In genomic region chr17:45703806-45704205, GRCh38 we compare ENCODE assay signal across 17 cellular contexts.
DNase-seq lines count a peak whose midpoint lies in the region; ATAC-seq, FAIRE-seq and TF ChIP-seq lines count a peak whose summit lies in the region.
"Had no signal": no experiment of that assay in that cellular context is flagged by ENCODE, and none has a peak within 500 bp of the region (broad histone marks: within the 10 kb centered on the region; RNA-seq: fewer than 3 reads in every experiment).

No MANE protein-coding gene starts in this region.

- intact Hi-C loops in mammary epithelial cell (cut with micrococcal nuclease): no loop called here
- intact Hi-C loops in breast epithelium (cut with DNase I; ENCODE audit: low total_unique reads): no loop called here

- H3K27me3 ChIP-seq in mammary epithelial cell (ENCODE audit: insufficient read depth, low read length) (peaks cover 3% of the 10 kb centered on the region), breast epithelium (peaks cover 0 to 4% of the 10 kb centered on the region in 2 donors), WERI-Rb-1 (ENCODE audit: insufficient read depth, low read depth, severe bottlenecking) (no peaks in the 10 kb centered on the region), bronchial epithelial cell (ENCODE audit: control insufficient read depth, insufficient read depth, low read length) (no peaks in the 10 kb centered on the region)
- H3K27me3 ChIP-seq: BLaER1 had no signal

- FAIRE-seq in bronchial epithelial cell (lab: Jason Lieb, UNC): no peak
- FAIRE-seq: G401.6, GM12891, GM18507, H54, HepG2 had no signal

- H3K27ac ChIP-seq in mammary epithelial cell (ENCODE audit: insufficient read depth, low read depth, low read length) (no peak overlapping the region), breast epithelium (no peak overlapping the region), WERI-Rb-1 (peak overlapping the region; percentile 75), temporal lobe (ENCODE audit: low read depth, low read length) (peak overlapping the region; percentile 6)
- H3K27ac ChIP-seq: 22Rv1, BLaER1 had no signal

- no peak overlapping the region for H3K4me2 ChIP-seq in mammary epithelial cell (ENCODE audit: insufficient read depth, low read depth, low read length)
- H3K4me2 ChIP-seq: BLaER1, GM23338 had no signal

- TF ChIP-seq POLR2A in breast epithelium (IDR thresholded peaks at IDR 0.05): no peak

- H4K20me1 ChIP-seq in mammary epithelial cell (ENCODE audit: insufficient read depth, low read length): no peaks in the 10 kb centered on the region

- 88% methylated on average over 1 of the region's 1 CpG for WGBS in mammary epithelial cell (ENCODE audit: low coverage, missing lambda C conversion rate)

- H2AFZ ChIP-seq in mammary epithelial cell (ENCODE audit: low read depth, low read length): no peak overlapping the region
- H2AFZ ChIP-seq: GM23338 had no signal

- no peak for ATAC-seq in GM21529 (IDR thresholded peaks at IDR 0.05; ENCODE audit: unreplicated experiment)
- ATAC-seq: HepG2 had no signal

- TF ChIP-seq CTCF in mammary epithelial cell (conservative IDR thresholded peaks at IDR 0.05 in 1 of 2, IDR thresholded peaks at IDR 0.05 in 1 of 2; ENCODE audit: extremely low read depth in 1 of 2, insufficient read depth in 1 of 2, low read depth in 1 of 2, low read length in 2 of 2) (no peak), breast epithelium (IDR thresholded peaks at IDR 0.05) (no peak), WERI-Rb-1 (IDR thresholded peaks at IDR 0.05; ENCODE audit: low read depth, low read length) (no peak), bronchial epithelial cell (IDR thresholded peaks at IDR 0.05; ENCODE audit: insufficient read depth, low read length, severe bottlenecking) (no peak)

- dilution Hi-C loops in mammary epithelial cell (cut with HindIII; ENCODE audit: low sequenced_read_pairs): no loop called here

- in situ Hi-C loops in mammary epithelial cell (cut with MboI; ENCODE audit: low sequenced_read_pairs in 2 of 2): no loop called here

- H3K9me3 ChIP-seq in mammary epithelial cell (replicated peaks; ENCODE audit: insufficient read depth, low read length): no peaks in the 10 kb centered on the region
- H3K9me3 ChIP-seq in breast epithelium: no peaks in the 10 kb centered on the region
- no peaks in the 10 kb centered on the region for H3K9me3 ChIP-seq in WERI-Rb-1 (ENCODE audit: severe bottlenecking)
- H3K9me3 ChIP-seq: BLaER1 had no signal

- no peak overlapping the region for H3K9ac ChIP-seq in mammary epithelial cell (ENCODE audit: insufficient read depth, low read length)
- H3K9ac ChIP-seq: BLaER1 had no signal

- H3K4me3 ChIP-seq in mammary epithelial cell (replicated peaks in 1 of 3; ENCODE audit: insufficient read depth in 1 of 3, low read depth in 2 of 3, low read length in 3 of 3): no peak overlapping the region
- no peak overlapping the region for H3K4me3 ChIP-seq in breast epithelium
- no peak overlapping the region for H3K4me3 ChIP-seq in WERI-Rb-1 (ENCODE audit: low read depth, low read length)
- no peak overlapping the region for H3K4me3 ChIP-seq in bronchial epithelial cell (ENCODE audit: low read depth, low read length)
- H3K4me3 ChIP-seq: BLaER1, GM23338 had no signal

- DNase-seq in mammary epithelial cell (peak; percentile 12), breast epithelium (ENCODE audit: low spot score in 2 of 2) (no peak), WERI-Rb-1 (no peak), bronchial epithelial cell (ENCODE audit: low read depth) (peak; percentile 79), SKM-1 (lab: John Stamatoyannopoulos, UW; ENCODE audit: unreplicated experiment) (no peak)
- no peak for DNase-seq in stimulated activated naive CD4-positive, alpha-beta T cell (lab: John Stamatoyannopoulos, UW)
- DNase-seq: CD4-positive, alpha-beta memory T cell had no signal

- H3K79me2 ChIP-seq in mammary epithelial cell (ENCODE audit: insufficient read depth, low read length): no peaks in the 10 kb centered on the region

- BruUV-seq in mammary epithelial cell (replicated peaks; lab: Mats Ljungman, UMichigan): no TSS peak

- peaks cover 38% of the 10 kb centered on the region for H3K4me1 ChIP-seq in mammary epithelial cell (ENCODE audit: insufficient read depth, low read length)
- H3K4me1 ChIP-seq in breast epithelium: no peaks in the 10 kb centered on the region
- H3K4me1 ChIP-seq: BLaER1 had no signal

- H3K36me3 ChIP-seq in mammary epithelial cell (ENCODE audit: insufficient read depth, low read length): no peaks in the 10 kb centered on the region
- no peaks in the 10 kb centered on the region for H3K36me3 ChIP-seq in breast epithelium
- H3K36me3 ChIP-seq in WERI-Rb-1: no peaks in the 10 kb centered on the region
- no peaks in the 10 kb centered on the region for H3K36me3 ChIP-seq in bronchial epithelial cell (ENCODE audit: control insufficient read depth, insufficient read depth, low read length)
- H3K36me3 ChIP-seq: BLaER1 had no signal

- CTCF ChIA-PET in mammary epithelial cell (lab: Charles Lee; ENCODE audit: low non-redundant PET): no interaction called here

Comparison
In these comparisons a context has a peak if more than half of its experiments do, and no peak if none do; other contexts are left out.
1. DNase-seq: peak in mammary epithelial cell (single experiment) and bronchial epithelial cell (single experiment); none in breast epithelium (0 of 2), WERI-Rb-1 (single experiment), SKM-1 (single experiment) and stimulated activated naive CD4-positive, alpha-beta T cell (0 of 6).
2. H3K27ac ChIP-seq: peak in WERI-Rb-1 (single experiment) and temporal lobe (single experiment); none in mammary epithelial cell (single experiment) and breast epithelium (0 of 2).